In genomic region chr3:13544293-13544831, GRCh38 we compare ENCODE assay signal across 9 cellular contexts. TPM values are rescaled to one million over a fixed set of nuclear protein-coding genes. Genes with fewer than 3 reads are reported as not detected.
DNase-seq lines count a peak whose midpoint lies in the region; ATAC-seq and TF ChIP-seq lines count a peak whose summit lies in the region.
"Had no signal": no experiment of that assay in that cellular context is flagged by ENCODE, and none has a peak within 500 bp of the region (broad histone marks: within the 10 kb centered on the region; RNA-seq: fewer than 3 reads in every experiment).

No MANE protein-coding gene starts in this region.

- no peak overlapping the region for H3K56ac ChIP-seq in H9 (ENCODE audit: insufficient read length, low read depth, low read length)

- WGBS in H9 (ENCODE audit: extremely low coverage, insufficient read length, low lambda C conversion rate): no CpG with 5 or more reads among the region's 6 CpGs

- no peaks in the 10 kb centered on the region for H3K9me3 ChIP-seq in H9 (ENCODE audit: control insufficient read depth, low read depth, low read length)

- no peak overlapping the region for H2BK15ac ChIP-seq in H9 (ENCODE audit: low read depth, low read length)

- no peak for TF ChIP-seq CTCF in H9 (conservative IDR thresholded peaks at IDR 0.05)

- H3K9ac ChIP-seq in H9 (ENCODE audit: extremely low read depth, insufficient read length, low read length): no peak overlapping the region

- H2BK120ac ChIP-seq in H9 (ENCODE audit: low read depth, low read length, poor library complexity, severe bottlenecking): no peak overlapping the region

- peaks cover 18 to 33% of the 10 kb centered on the region in 2 experiments for H3K4me1 Mint-ChIP-seq in H9

- H3K79me2 ChIP-seq in H9 (ENCODE audit: insufficient read depth, low read length): no peaks in the 10 kb centered on the region

- no peak overlapping the region for H2BK20ac ChIP-seq in H9 (ENCODE audit: low read depth, low read length, poor library complexity, severe bottlenecking)

- peaks cover 26% of the 10 kb centered on the region for H3K27me3 Mint-ChIP-seq in H9 (ENCODE audit: low read depth)

- H3K4ac ChIP-seq in H9 (ENCODE audit: low read depth, low read length): no peak overlapping the region

- no peak overlapping the region for H3T11ph ChIP-seq in H9 (ENCODE audit: low read length)

- no peak for ATAC-seq in GM21390 (IDR thresholded peaks at IDR 0.05; ENCODE audit: unreplicated experiment)

- no peak overlapping the region for H3K23ac ChIP-seq in H9 (ENCODE audit: insufficient read length, low read depth, low read length)

- no peak overlapping the region for H3K14ac ChIP-seq in H9 (ENCODE audit: insufficient read depth, low read length)

- H3K18ac ChIP-seq in H9 (ENCODE audit: insufficient read length, low read depth, low read length): no peak overlapping the region

- H3K4me2 ChIP-seq in H9 (ENCODE audit: insufficient read depth, insufficient read length, low read length): no peak overlapping the region

- H3K36me3 Mint-ChIP-seq in H9 (ENCODE audit: insufficient read depth in 1 of 3, low read depth in 3 of 3): peaks cover 0 to 2% (median 0%) of the 10 kb centered on the region in 3 experiments; a peak in 2 of 7 replicates

- H4K8ac ChIP-seq in H9 (replicated peaks; ENCODE audit: insufficient read length, low read depth, low read length): no peak overlapping the region

- H3K27me3 ChIP-seq in H9 (ENCODE audit: insufficient read depth, low read length): no peaks in the 10 kb centered on the region

- no peak overlapping the region for H2BK12ac ChIP-seq in H9 (ENCODE audit: insufficient read length, low read depth, low read length)

- H3K4me1 ChIP-seq in H9 (ENCODE audit: insufficient read depth, low read length): no peaks in the 10 kb centered on the region; the same call in 1 of the 2 replicates

- no peaks in the 10 kb centered on the region for H3K79me1 ChIP-seq in H9 (ENCODE audit: insufficient read depth, low read depth, low read length, poor library complexity, severe bottlenecking)

- H3K27ac ChIP-seq in H9 (ENCODE audit: insufficient read length, low read depth, low read length): no peak overlapping the region

- no peaks in the 10 kb centered on the region for H3K23me2 ChIP-seq in H9 (ENCODE audit: insufficient read length, low read depth, low read length, poor library complexity, severe bottlenecking)

- H3K9me3 Mint-ChIP-seq in H9: peaks cover 0 to 2% of the 10 kb centered on the region in 2 experiments; a peak in 2 of 5 replicates

- no peak overlapping the region for H4K5ac ChIP-seq in H9 (ENCODE audit: insufficient read length, low read depth, low read length)

- DNase-seq in H9 (peak; percentile 18), fibroblast of peridontal ligament (ENCODE audit: extremely low read depth) (peak; percentile 72), GF-D8 (lab: John Stamatoyannopoulos, UW) (no peak), GM19238 (ENCODE audit: insufficient read length, low spot score) (no peak), HT-29 (ENCODE audit: low spot score) (no peak)
- DNase-seq in activated CD8-positive, alpha-beta memory T cell treated with anti-CD3 and anti-CD28 coated beads, Interleukin-2, amount 50 U/mL, for 1 hour (ENCODE audit: extremely low read depth): peak; percentile 40
- peak; percentile 10 for DNase-seq in stimulated activated CD8-positive, alpha-beta memory T cell treated with anti-CD3 and anti-CD28 coated beads, Interleukin-12 subunit alpha, Interleukin-12 subunit beta, amount 100 ng/mL, for 1 hour (ENCODE audit: low read depth)
- DNase-seq: NCI-H187 had no signal

- no peak overlapping the region for H2AFZ ChIP-seq in H9 (ENCODE audit: low read length)

- no peak overlapping the region; a peak in 1 of 7 replicates for H3K27ac Mint-ChIP-seq in H9

- H2BK5ac ChIP-seq in H9 (ENCODE audit: insufficient read length, low read length): no peak overlapping the region

- H4K20me1 ChIP-seq in H9 (ENCODE audit: control insufficient read depth, insufficient read depth, insufficient read length): no peaks in the 10 kb centered on the region

- no peak overlapping the region for H3K4me3 Mint-ChIP-seq in H9

- no peak overlapping the region for H4K91ac ChIP-seq in H9 (ENCODE audit: insufficient read length, low read depth, low read length)

- H2AK5ac ChIP-seq in H9 (ENCODE audit: insufficient read length, low read length): no peak overlapping the region

RNA-seq across cellular contexts. Expression of gene FBLN2, which starts 4.6 kb away (rescaled TPM):
- total RNA-seq in H9 (2021): 9.8 and 11.8 TPM in 2 replicates
- 0.33 and 0.55 TPM in 2 replicates for total RNA-seq in HT-29 (2014; rRNA removed; shearing (Covaris generic))

Comparison
In these comparisons a context has a peak if more than half of its experiments do, and no peak if none do; other contexts are left out.
1. DNase-seq: peak in H9 (single experiment), activated CD8-positive, alpha-beta memory T cell treated with anti-CD3 and anti-CD28 coated beads, Interleukin-2, amount 50 U/mL, for 1 hour (single experiment), fibroblast of peridontal ligament (single experiment) and stimulated activated CD8-positive, alpha-beta memory T cell treated with anti-CD3 and anti-CD28 coated beads, Interleukin-12 subunit alpha, Interleukin-12 subunit beta, amount 100 ng/mL, for 1 hour (single experiment); none in GF-D8 (single experiment), GM19238 (single experiment) and HT-29 (single experiment).